ENCODE assay signal across 17 cellular contexts in the genomic region with DNA sequence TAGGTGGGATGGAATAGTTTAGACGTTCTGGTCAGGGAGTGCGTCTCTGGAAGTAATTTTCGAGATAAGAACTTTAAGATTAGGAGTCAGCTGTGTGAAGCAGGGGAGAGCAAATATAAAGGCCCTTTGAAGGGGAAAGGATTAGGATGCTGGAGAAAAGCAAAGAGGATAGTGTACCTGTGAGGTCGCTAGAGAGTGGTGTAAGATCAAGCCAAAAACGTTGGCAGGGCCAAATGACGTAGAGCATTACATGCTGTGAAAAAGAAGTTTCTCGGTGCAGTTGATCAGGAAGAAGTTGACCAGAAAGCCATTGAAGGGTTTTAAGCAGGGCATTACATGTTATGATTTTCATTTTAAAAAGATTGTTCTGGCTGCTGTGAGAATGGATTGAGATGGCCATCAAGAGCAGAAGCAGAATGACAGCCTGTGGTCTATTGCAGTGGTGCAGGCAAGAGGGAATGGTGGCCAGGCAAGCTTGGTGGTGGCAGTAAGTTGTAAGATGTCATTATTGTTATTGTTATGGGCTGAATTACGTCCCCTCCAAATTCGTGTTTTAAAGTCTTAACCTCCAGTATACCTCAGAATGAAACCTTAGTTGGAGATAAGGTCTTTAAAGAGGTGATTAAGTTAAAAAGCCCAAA.
DNase-seq lines count a peak whose midpoint lies in the region; ATAC-seq and TF ChIP-seq lines count a peak whose summit lies in the region.
"Had no signal": no experiment of that assay in that cellular context is flagged by ENCODE, and none has a peak within 500 bp of the region (broad histone marks: within the 10 kb centered on the region; RNA-seq: fewer than 3 reads in every experiment).

No MANE protein-coding gene starts in this region.

- TF ChIP-seq EP300 in esophagus muscularis mucosa (IDR thresholded peaks at IDR 0.05): no peak

- H3K4me2 ChIP-seq in Karpas-422 (ENCODE audit: low read depth, low read length, poor library complexity, severe bottlenecking): no peak overlapping the region

- TF ChIP-seq CTCF in cardiac muscle cell (IDR thresholded peaks at IDR 0.05; ENCODE audit: low read depth, low read length): no peak
- no peak for TF ChIP-seq CTCF in left ventricle myocardium inferior (IDR thresholded peaks at IDR 0.05; ENCODE audit: borderline replicate concordance)
- no peak for TF ChIP-seq CTCF in esophagus muscularis mucosa (IDR thresholded peaks at IDR 0.05)

- no peaks in the 10 kb centered on the region for H3K9me2 ChIP-seq in Karpas-422 (replicated peaks; ENCODE audit: insufficient read depth, low read length)

- intact Hi-C loops in left ventricle myocardium inferior (cut with micrococcal nuclease): loop anchor here (10.0 kb wide), 2 partner anchors 176 to 436 kb away; a partner anchor contains a TSS
- intact Hi-C loops in esophagus muscularis mucosa (cut with DNase I): loop anchor here (5.0 kb wide), 3 partner anchors 79 to 439 kb away; no protein-coding TSS in a partner anchor

- no peaks in the 10 kb centered on the region for H3K79me2 ChIP-seq in Karpas-422 (ENCODE audit: low read length)

- H3K9ac ChIP-seq in adipocyte (ENCODE audit: low read length): peak overlapping the region; percentile 13
- H3K9ac ChIP-seq in Karpas-422 (ENCODE audit: low read length): no peak overlapping the region

- H3K36me3 ChIP-seq in cardiac muscle cell (no peaks in the 10 kb centered on the region), left ventricle myocardium inferior (no peaks in the 10 kb centered on the region), adipocyte (ENCODE audit: control insufficient read depth, insufficient read depth, low read length, severe bottlenecking) (no peaks in the 10 kb centered on the region), Karpas-422 (ENCODE audit: insufficient read depth, low read length) (no peaks in the 10 kb centered on the region), esophagus muscularis mucosa (no peaks in the 10 kb centered on the region)
- H3K36me3 ChIP-seq: SJSA1 had no signal

- no peak for ATAC-seq in HG03469 (IDR thresholded peaks at IDR 0.05; ENCODE audit: unreplicated experiment)
- ATAC-seq: PC-3 had no signal

- no peaks in the 10 kb centered on the region for H3K9me3 ChIP-seq in cardiac muscle cell (ENCODE audit: low read depth)
- peaks cover 9% of the 10 kb centered on the region for H3K9me3 ChIP-seq in left ventricle myocardium inferior (replicated peaks)
- H3K9me3 ChIP-seq in adipocyte (ENCODE audit: control insufficient read depth, low read length): peaks cover 3% of the 10 kb centered on the region
- H3K9me3 ChIP-seq in Karpas-422 (ENCODE audit: low read length): no peaks in the 10 kb centered on the region
- H3K9me3 ChIP-seq in esophagus muscularis mucosa: peaks cover 0 to 5% (median 2%) of the 10 kb centered on the region in 4 donors
- H3K9me3 ChIP-seq: SJSA1 had no signal

- peak overlapping the region; percentile 33 for H3K27ac ChIP-seq in cardiac muscle cell
- no peak overlapping the region for H3K27ac ChIP-seq in left ventricle myocardium inferior (replicated peaks)
- no peak overlapping the region for H3K27ac ChIP-seq in Karpas-422 (ENCODE audit: low read length)
- H3K27ac ChIP-seq in esophagus muscularis mucosa (replicated peaks in 1 of 4): no peak overlapping the region
- H3K27ac ChIP-seq: SJSA1 had no signal

- H2AFZ ChIP-seq in Karpas-422 (ENCODE audit: low read length): no peak overlapping the region

- H4K20me1 ChIP-seq in Karpas-422 (ENCODE audit: insufficient read depth, low read depth, low read length): no peaks in the 10 kb centered on the region

- H3K27me3 ChIP-seq in cardiac muscle cell: no peaks in the 10 kb centered on the region
- H3K27me3 ChIP-seq in left ventricle myocardium inferior (ENCODE audit: low read depth): no peaks in the 10 kb centered on the region
- no peaks in the 10 kb centered on the region for H3K27me3 ChIP-seq in adipocyte (replicated peaks; ENCODE audit: control insufficient read depth, insufficient read depth, low read length)
- no peaks in the 10 kb centered on the region for H3K27me3 ChIP-seq in Karpas-422 (ENCODE audit: low read length)
- H3K27me3 ChIP-seq in esophagus muscularis mucosa: no peaks in the 10 kb centered on the region
- H3K27me3 ChIP-seq: SJSA1 had no signal

- TF ChIP-seq POLR2A in esophagus muscularis mucosa (IDR thresholded peaks at IDR 0.05; ENCODE audit: low read depth): no peak

- H3K4me3 ChIP-seq in cardiac muscle cell: no peak overlapping the region
- H3K4me3 ChIP-seq in left ventricle myocardium inferior: no peak overlapping the region
- no peak overlapping the region for H3K4me3 ChIP-seq in adipocyte (ENCODE audit: low read length)
- H3K4me3 ChIP-seq in Karpas-422 (ENCODE audit: low read length): no peak overlapping the region
- H3K4me3 ChIP-seq in esophagus muscularis mucosa: no peak overlapping the region
- H3K4me3 ChIP-seq: SJSA1 had no signal

- WGBS in esophagus muscularis mucosa: 84% methylated on average over 9 of the region's 9 CpGs

- H3K4me1 ChIP-seq in cardiac muscle cell (ENCODE audit: low read depth) (peaks cover 24% of the 10 kb centered on the region), left ventricle myocardium inferior (peaks cover 39% of the 10 kb centered on the region), adipocyte (ENCODE audit: control insufficient read depth, insufficient read depth, low read length) (peaks cover 8% of the 10 kb centered on the region), Karpas-422 (ENCODE audit: low read length) (no peaks in the 10 kb centered on the region), esophagus muscularis mucosa (peaks cover 4 to 23% (median 10%) of the 10 kb centered on the region in 4 donors)

- DNase-seq in cardiac muscle cell (ENCODE audit: low read depth in 1 of 2, low spot score in 1 of 2) (no peak), left ventricle myocardium inferior (no peak), NCI-H82 (lab: John Stamatoyannopoulos, UW) (peak; percentile 32), adipocyte (ENCODE audit: low read depth) (no peak), Karpas-422 (no peak), esophagus muscularis mucosa (ENCODE audit: extremely low spot score) (no peak)
- DNase-seq: Calu3; CD4-positive, alpha-beta T cell; HCEC 1CT; KBM-7; NCI-H1105 treated with DMSO at 0.1 percent for 48 hours; NCI-H187; NCI-H2171; NCI-H446 treated with DMSO at 0.1 percent for 48 hours; PC-3 had no signal
